In genomic region chr15:52651114-52651513, GRCh38 we compare ENCODE assay signal across 1 cellular context.
TF ChIP-seq lines count a peak whose summit lies in the region.

No MANE protein-coding gene starts in this region.

TF ChIP-seq in endothelial cell of umbilical vein, 7 proteins besides CTCF, POLR2A, EP300 and RAD21 (continued from another document):
- TF ChIP-seq GATA2 (IDR thresholded peaks at IDR 0.05; ENCODE audit: insufficient read depth, insufficient read length, low read depth, low read length): no peak
TF ChIP-seq in endothelial cell of umbilical vein: peak in this region for 0.
